25 cellular contexts compared by ENCODE assay signal in genomic region chr2:147560810-147561521, GRCh38.
DNase-seq lines count a peak whose midpoint lies in the region; ATAC-seq, FAIRE-seq and TF ChIP-seq lines count a peak whose summit lies in the region.
"Had no signal": no experiment of that assay in that cellular context is flagged by ENCODE, and none has a peak within 500 bp of the region (broad histone marks: within the 10 kb centered on the region; RNA-seq: fewer than 3 reads in every experiment).

No MANE protein-coding gene starts in this region.

- H3K36me3 ChIP-seq in A673 (ENCODE audit: insufficient read depth, low read length, poor library complexity, severe bottlenecking) = no peaks in the 10 kb centered on the region
- H3K36me3 ChIP-seq: cardiac muscle cell, HAP-1 had no signal

- no peaks in the 10 kb centered on the region for H3K9me3 ChIP-seq in A673 (ENCODE audit: low read depth, low read length, poor library complexity, severe bottlenecking)
- H3K9me3 ChIP-seq: HAP-1 had no signal

- peak; percentile 65 for FAIRE-seq in islet of Langerhans (lab: Jason Lieb, UNC)
- FAIRE-seq: A204.1, urothelium cell line had no signal

- H3K4me1 ChIP-seq in A673 (ENCODE audit: insufficient read depth, low read length, poor library complexity, severe bottlenecking) = no peaks in the 10 kb centered on the region
- H3K4me1 ChIP-seq: HAP-1 had no signal

- no TSS peak for BruUV-seq in A673 (replicated peaks; lab: Mats Ljungman, UMichigan)

- peak; percentile 17 for DNase-seq in A673 (ENCODE audit: low spot score)
- DNase-seq in LHCN-M2 (ENCODE audit: low read depth) = peak; percentile 6
- DNase-seq in SKM-1 (lab: John Stamatoyannopoulos, UW; ENCODE audit: unreplicated experiment) = peak; percentile 57
- no peak for DNase-seq in hippocampal formation (lab: John Stamatoyannopoulos, UW)
- DNase-seq in stimulated activated CD4-positive, alpha-beta T cell treated with anti-CD3 and anti-CD28 coated beads, Interleukin-15, amount 100 ng/mL, for 24 hours = no peak
- DNase-seq: activated B cell treated with CpG ODN at 0.5 μM for 24 hours; activated CD8-positive, alpha-beta memory T cell treated with anti-CD3 and anti-CD28 coated beads for 24 hours; activated naive CD8-positive, alpha-beta T cell treated with anti-CD3 and anti-CD28 coated beads, Interleukin-2, amount 50 U/mL, for 24 hours; CD4-positive, alpha-beta T cell; DMS79 treated with DMSO at 0.1 percent for 48 hours; dorsolateral prefrontal cortex; hypothalamus; kidney glomerular epithelial cell; MM.1S; NCI-H2029 treated with DMSO at 0.1 percent for 48 hours; NCI-H748 treated with DMSO at 0.1 percent for 48 hours had no signal

- H3K27me3 ChIP-seq in A673 (replicated peaks; ENCODE audit: insufficient read depth, low read depth, low read length, poor library complexity) = no peaks in the 10 kb centered on the region
- H3K27me3 ChIP-seq: cardiac muscle cell had no signal

- intact Hi-C loops in A673 (cut with micrococcal nuclease; ENCODE audit: unreplicated experiment) = no loop called here

- POLR2A ChIA-PET in A673 (lab: Charles Lee; ENCODE audit: low non-redundant PET) = no interaction called here

- ATAC-seq in HG03095 (IDR thresholded peaks at IDR 0.05; ENCODE audit: unreplicated experiment) (no peak), HG03457 (IDR thresholded peaks at IDR 0.05; ENCODE audit: unreplicated experiment) (no peak)
- ATAC-seq: activated naive CD8-positive, alpha-beta T cell treated with anti-CD3 and anti-CD28 coated beads, Interleukin-2, amount 50 U/mL, for 24 hours; activated T-helper 17 cell treated with anti-CD3 and anti-CD28 coated beads, Interleukin-2, amount 50 U/mL, for 72 hours; esophagus mucosa had no signal

- no peak overlapping the region for H3K4me3 ChIP-seq in A673 (ENCODE audit: low read depth, low read length, poor library complexity, severe bottlenecking)
- H3K4me3 ChIP-seq: cardiac muscle cell, dorsolateral prefrontal cortex, HAP-1 had no signal

- CTCF ChIA-PET in A673 (lab: Charles Lee) = no interaction called here

- TF ChIP-seq CTCF in A673 (conservative IDR thresholded peaks at IDR 0.05; ENCODE audit: low read depth, low read length) = no peak

- no peak overlapping the region for H3K27ac ChIP-seq in A673 (ENCODE audit: low read depth, low read length, poor library complexity, severe bottlenecking)
- H3K27ac ChIP-seq: cardiac muscle cell, dorsolateral prefrontal cortex had no signal

Comparison
In these comparisons a context has a peak if more than half of its experiments do, and no peak if none do; other contexts are left out.
1. DNase-seq: peak in A673 (single experiment), LHCN-M2 (single experiment) and SKM-1 (single experiment); none in hippocampal formation (0 of 2) and stimulated activated CD4-positive, alpha-beta T cell treated with anti-CD3 and anti-CD28 coated beads, Interleukin-15, amount 100 ng/mL, for 24 hours (single experiment).